Comparison of ENCODE assay signal across 8 cellular contexts in the genomic region with DNA sequence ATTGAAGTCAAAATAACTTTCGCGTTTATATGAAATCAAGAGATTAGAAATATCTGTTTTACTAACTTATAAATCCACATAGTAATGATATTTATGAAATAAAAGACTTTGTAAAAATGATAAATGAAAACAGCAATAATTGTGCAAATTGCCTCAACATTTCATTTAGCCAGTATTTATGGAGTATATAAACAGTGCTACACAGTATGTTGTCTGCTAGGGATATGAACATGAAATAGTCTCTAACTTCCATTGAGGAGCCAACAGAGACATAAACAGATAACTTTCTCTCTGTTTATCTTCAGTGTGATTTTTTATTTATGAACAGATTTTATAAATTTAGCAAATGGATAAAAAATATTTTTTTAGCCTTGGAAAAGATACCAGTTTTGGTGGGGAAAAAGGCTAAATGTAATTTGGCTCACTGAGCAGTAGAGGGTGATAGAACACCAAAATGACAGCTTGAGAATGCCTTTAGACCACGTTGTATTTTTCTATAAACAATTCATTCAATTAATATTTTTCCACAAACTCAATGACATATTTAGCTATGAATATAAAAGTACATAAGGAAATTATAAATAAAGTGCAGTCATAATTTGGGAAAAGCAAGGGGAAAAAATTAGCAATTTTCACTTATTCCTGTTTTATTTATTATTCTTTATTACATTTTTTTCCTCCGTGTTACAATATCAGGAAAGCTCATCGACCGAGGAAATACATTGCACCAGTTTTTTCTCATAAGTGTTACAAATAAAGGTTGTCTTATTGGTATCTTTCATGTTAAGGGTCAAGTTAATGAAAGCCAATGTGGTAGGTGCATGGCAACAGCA. TPM values are rescaled to one million over a fixed set of nuclear protein-coding genes. Genes with fewer than 3 reads are reported as not detected.
DNase-seq lines count a peak whose midpoint lies in the region; ATAC-seq and TF ChIP-seq lines count a peak whose summit lies in the region.

No MANE protein-coding gene starts in this region.

- H3K79me2 ChIP-seq in H9 (ENCODE audit: insufficient read depth, low read length), result no peaks in the 10 kb centered on the region

- H3K4me1 ChIP-seq in H9 (ENCODE audit: insufficient read depth, low read length), result no peaks in the 10 kb centered on the region

- H2BK20ac ChIP-seq in H9 (ENCODE audit: low read depth, low read length, poor library complexity, severe bottlenecking), result no peak overlapping the region

- H4K5ac ChIP-seq in H9 (ENCODE audit: insufficient read length, low read depth, low read length), result no peak overlapping the region

- DNase-seq in CD14-positive monocyte (ENCODE audit: low spot score), result no peak
- DNase-seq in H9, result no peak
- DNase-seq in NCI-H460 (ENCODE audit: extremely low read depth, low read depth), result peak; percentile 38
- peak; percentile 39 for DNase-seq in cerebellum (ENCODE audit: low spot score)
- DNase-seq in lung microvascular endothelial cell (ENCODE audit: low read depth in 2 of 2), result peak; percentile 44 to 67

- no peak overlapping the region for H2BK120ac ChIP-seq in H9 (ENCODE audit: low read depth, low read length, poor library complexity, severe bottlenecking)

- H3K14ac ChIP-seq in H9 (ENCODE audit: insufficient read depth, low read length), result no peak overlapping the region

- TF ChIP-seq CTCF in CD14-positive monocyte (IDR thresholded peaks at IDR 0.05), result peak; percentile 95
- TF ChIP-seq CTCF in H9 (conservative IDR thresholded peaks at IDR 0.05), result peak; percentile 92

- H3K36me3 Mint-ChIP-seq in CD14-positive monocyte (no peaks in the 10 kb centered on the region), H9 (ENCODE audit: insufficient read depth in 1 of 3, low read depth in 3 of 3) (peaks cover 0 to 5% (median 0%) of the 10 kb centered on the region in 3 experiments; a peak in 2 of 7 replicates)

- no peak overlapping the region for H2AFZ ChIP-seq in H9 (ENCODE audit: low read length)

- H3K79me1 ChIP-seq in H9 (ENCODE audit: insufficient read depth, low read depth, low read length, poor library complexity, severe bottlenecking), result no peaks in the 10 kb centered on the region

- no peak overlapping the region for H3K23ac ChIP-seq in H9 (ENCODE audit: insufficient read length, low read depth, low read length)

- no peak overlapping the region for H3K4ac ChIP-seq in H9 (ENCODE audit: low read depth, low read length)

- H3K9ac ChIP-seq in H9 (ENCODE audit: extremely low read depth, insufficient read length, low read length), result no peak overlapping the region

- no peak for ATAC-seq in HG03196 (IDR thresholded peaks at IDR 0.05; ENCODE audit: unreplicated experiment)
- no peak for ATAC-seq in HG03469 (IDR thresholded peaks at IDR 0.05; ENCODE audit: unreplicated experiment)
- no peak for ATAC-seq in HG03571 (IDR thresholded peaks at IDR 0.05; ENCODE audit: unreplicated experiment)

- no peak overlapping the region for H2BK12ac ChIP-seq in H9 (ENCODE audit: insufficient read length, low read depth, low read length)

- no peak overlapping the region for H3K27ac ChIP-seq in H9 (ENCODE audit: insufficient read length, low read depth, low read length)

- H3T11ph ChIP-seq in H9 (ENCODE audit: low read length), result no peak overlapping the region

- H3K56ac ChIP-seq in H9 (ENCODE audit: insufficient read length, low read depth, low read length), result no peak overlapping the region

- WGBS in H9 (ENCODE audit: extremely low coverage, insufficient read length, low lambda C conversion rate), result no CpG with 5 or more reads among the region's 6 CpGs

- H2BK15ac ChIP-seq in H9 (ENCODE audit: low read depth, low read length), result no peak overlapping the region

- H2AK5ac ChIP-seq in H9 (ENCODE audit: insufficient read length, low read length), result no peak overlapping the region

- H3K4me2 ChIP-seq in H9 (ENCODE audit: insufficient read depth, insufficient read length, low read length), result no peak overlapping the region

- no peak overlapping the region for H3K18ac ChIP-seq in H9 (ENCODE audit: insufficient read length, low read depth, low read length)

- H3K9me3 Mint-ChIP-seq in CD14-positive monocyte, result no peaks in the 10 kb centered on the region
- peaks cover 3 to 6% of the 10 kb centered on the region in 2 experiments; a peak in 3 of 5 replicates for H3K9me3 Mint-ChIP-seq in H9

- H2BK5ac ChIP-seq in H9 (ENCODE audit: insufficient read length, low read length), result no peak overlapping the region

- no peaks in the 10 kb centered on the region for H3K27me3 ChIP-seq in H9 (ENCODE audit: insufficient read depth, low read length)

- H3K4me3 Mint-ChIP-seq in CD14-positive monocyte (no peak overlapping the region), H9 (no peak overlapping the region)

- H3K23me2 ChIP-seq in H9 (ENCODE audit: insufficient read length, low read depth, low read length, poor library complexity, severe bottlenecking), result no peaks in the 10 kb centered on the region

- no peaks in the 10 kb centered on the region for H3K9me3 ChIP-seq in H9 (ENCODE audit: control insufficient read depth, low read depth, low read length)

- H3K4me1 Mint-ChIP-seq in CD14-positive monocyte, result peaks cover 5% of the 10 kb centered on the region
- H3K4me1 Mint-ChIP-seq in H9, result peaks cover 0 to 3% of the 10 kb centered on the region in 2 experiments; a peak in 2 of 4 replicates

- no peak overlapping the region for H3K27ac Mint-ChIP-seq in CD14-positive monocyte
- no peak overlapping the region for H3K27ac Mint-ChIP-seq in H9

- no peak overlapping the region for H4K91ac ChIP-seq in H9 (ENCODE audit: insufficient read length, low read depth, low read length)

- no peak overlapping the region for H4K8ac ChIP-seq in H9 (replicated peaks; ENCODE audit: insufficient read length, low read depth, low read length)

- intact Hi-C loops in CD14-positive monocyte (cut with micrococcal nuclease), result loop anchor here (1.0 to 5.0 kb wide), 4 partner anchors 48 to 130 kb away; a partner anchor contains a TSS

- peaks cover 8 to 15% (median 14%) of the 10 kb centered on the region in 3 donors for H3K27me3 Mint-ChIP-seq in CD14-positive monocyte (ENCODE audit: low read depth in 3 of 3)
- H3K27me3 Mint-ChIP-seq in H9 (ENCODE audit: low read depth), result no peaks in the 10 kb centered on the region

- H4K20me1 ChIP-seq in H9 (ENCODE audit: control insufficient read depth, insufficient read depth, insufficient read length), result no peaks in the 10 kb centered on the region

RNA-seq across cellular contexts. Expression of a gene that starts 47.4 kb away (rescaled TPM):
- 1 to 10 TPM; 1.4 to 4.3 TPM for polyA plus RNA-seq in CD14-positive monocyte
- total RNA-seq in H9 (2021) (16.9 and 17.0 TPM in 2 replicates), cerebellum (28.1 TPM), lung microvascular endothelial cell (1.5 and 1.8 TPM in 2 replicates)
- 21.7 and 22.9 TPM in 2 replicates for total RNA-seq in NCI-H460 (2014; rRNA removed; shearing (Covaris generic))
- 9.0 and 13.6 TPM in 2 replicates for polyA plus RNA-seq in NCI-H460 (2014; cell fraction: nucleus; rRNA removed)

Comparison
In these comparisons a context has a peak if more than half of its experiments do, and no peak if none do; other contexts are left out.
1. DNase-seq: peak in NCI-H460 (single experiment), cerebellum (single experiment) and lung microvascular endothelial cell (2 of 2); none in CD14-positive monocyte (single experiment) and H9 (single experiment).